24 cellular contexts compared by ENCODE assay signal in genomic region chrX:134538316-134538715, GRCh38.
"Had no signal": no experiment of that assay in that cellular context is flagged by ENCODE, and none has a peak within 500 bp of the region (broad histone marks: within the 10 kb centered on the region; RNA-seq: fewer than 3 reads in every experiment).

No MANE protein-coding gene starts in this region.

- H3K27me3 Mint-ChIP-seq: activated CD4-positive, alpha-beta T cell treated with anti-CD3 and anti-CD28 coated beads for 36 hours; activated naive CD8-positive, alpha-beta T cell treated with anti-CD3 and anti-CD28 coated beads, Interleukin-2, amount 10 ng/mL, durations not matched to agents 7 days and 5 days; stimulated activated naive CD8-positive, alpha-beta T cell treated with anti-CD3 and anti-CD28 coated beads, Interleukin-15, amount 100 ng/mL, for 72 hours had no signal

- H3K36me3 ChIP-seq: heart left ventricle, lower lobe of right lung, neutrophil, ovary, upper lobe of left lung had no signal

- H3K36me3 Mint-ChIP-seq: activated CD4-positive, alpha-beta memory T cell treated with anti-CD3 and anti-CD28 coated beads for 36 hours; activated naive CD8-positive, alpha-beta T cell treated with anti-CD3 and anti-CD28 coated beads, Interleukin-2, amount 10 ng/mL, durations not matched to agents 7 days and 5 days; naive thymus-derived CD4-positive, alpha-beta T cell; stimulated activated effector memory CD8-positive, alpha-beta T cell treated with anti-CD3 and anti-CD28 coated beads, Interleukin-12 subunit alpha, Interleukin-12 subunit beta, amount 100 ng/mL, for 72 hours had no signal

- ATAC-seq: activated CD4-positive, alpha-beta T cell treated with anti-CD3 and anti-CD28 coated beads for 36 hours; lower lobe of right lung; naive thymus-derived CD4-positive, alpha-beta T cell; stimulated activated effector memory CD8-positive, alpha-beta T cell treated with anti-CD3 and anti-CD28 coated beads, Interleukin-12 subunit alpha, Interleukin-12 subunit beta, amount 100 ng/mL, for 72 hours; stimulated activated naive CD8-positive, alpha-beta T cell treated with anti-CD3 and anti-CD28 coated beads, Interleukin-15, amount 100 ng/mL, for 72 hours had no signal

- H3K4me3 Mint-ChIP-seq: activated B cell treated with CpG ODN at 0.5 μM for 24 hours; activated CD4-positive, alpha-beta memory T cell treated with anti-CD3 and anti-CD28 coated beads for 36 hours; activated CD4-positive, alpha-beta T cell treated with anti-CD3 and anti-CD28 coated beads for 36 hours; activated naive CD4-positive, alpha-beta T cell treated with anti-CD3 and anti-CD28 coated beads for 36 hours; activated naive CD8-positive, alpha-beta T cell treated with anti-CD3 and anti-CD28 coated beads, Interleukin-2, amount 10 ng/mL, durations not matched to agents 7 days and 5 days; endodermal cell; naive thymus-derived CD4-positive, alpha-beta T cell; stimulated activated effector memory CD8-positive, alpha-beta T cell treated with anti-CD3 and anti-CD28 coated beads, Interleukin-12 subunit alpha, Interleukin-12 subunit beta, amount 100 ng/mL, for 72 hours; stimulated activated naive CD8-positive, alpha-beta T cell treated with anti-CD3 and anti-CD28 coated beads, Interleukin-15, amount 100 ng/mL, for 72 hours; T-helper 1 cell treated with Interleukin-12 subunit alpha and Interleukin-12 subunit beta and Interleukin-4 antibody, amounts not matched to agents 30 μg/mL and 1 μg/mL, for 36 hours had no signal

- H3K27ac Mint-ChIP-seq: activated B cell treated with CpG ODN at 0.5 μM for 24 hours; activated CD4-positive, alpha-beta memory T cell treated with anti-CD3 and anti-CD28 coated beads for 36 hours; activated CD4-positive, alpha-beta T cell treated with anti-CD3 and anti-CD28 coated beads for 36 hours; activated naive CD4-positive, alpha-beta T cell treated with anti-CD3 and anti-CD28 coated beads for 36 hours; activated naive CD8-positive, alpha-beta T cell treated with anti-CD3 and anti-CD28 coated beads, Interleukin-2, amount 10 ng/mL, durations not matched to agents 7 days and 5 days; endodermal cell; naive thymus-derived CD4-positive, alpha-beta T cell; stimulated activated effector memory CD8-positive, alpha-beta T cell treated with anti-CD3 and anti-CD28 coated beads, Interleukin-12 subunit alpha, Interleukin-12 subunit beta, amount 100 ng/mL, for 72 hours; stimulated activated naive CD8-positive, alpha-beta T cell treated with anti-CD3 and anti-CD28 coated beads, Interleukin-15, amount 100 ng/mL, for 72 hours; T-helper 1 cell treated with Interleukin-12 subunit alpha and Interleukin-12 subunit beta and Interleukin-4 antibody, amounts not matched to agents 30 μg/mL and 1 μg/mL, for 36 hours had no signal

- H3K4me1 ChIP-seq: lower lobe of right lung had no signal

- H3K9me3 Mint-ChIP-seq: activated B cell treated with CpG ODN at 0.5 μM for 24 hours; activated CD4-positive, alpha-beta memory T cell treated with anti-CD3 and anti-CD28 coated beads for 36 hours; activated naive CD4-positive, alpha-beta T cell treated with anti-CD3 and anti-CD28 coated beads for 36 hours; activated naive CD8-positive, alpha-beta T cell treated with anti-CD3 and anti-CD28 coated beads, Interleukin-2, amount 10 ng/mL, durations not matched to agents 7 days and 5 days; naive thymus-derived CD4-positive, alpha-beta T cell; stimulated activated effector memory CD8-positive, alpha-beta T cell treated with anti-CD3 and anti-CD28 coated beads, Interleukin-12 subunit alpha, Interleukin-12 subunit beta, amount 100 ng/mL, for 72 hours; stimulated activated naive CD8-positive, alpha-beta T cell treated with anti-CD3 and anti-CD28 coated beads, Interleukin-15, amount 100 ng/mL, for 72 hours; T-helper 1 cell treated with Interleukin-12 subunit alpha and Interleukin-12 subunit beta and Interleukin-4 antibody, amounts not matched to agents 30 μg/mL and 1 μg/mL, for 36 hours had no signal

- H3K4me1 Mint-ChIP-seq: activated CD4-positive, alpha-beta T cell treated with anti-CD3 and anti-CD28 coated beads for 36 hours; stimulated activated effector memory CD8-positive, alpha-beta T cell treated with anti-CD3 and anti-CD28 coated beads, Interleukin-12 subunit alpha, Interleukin-12 subunit beta, amount 100 ng/mL, for 72 hours had no signal

- H3K4me3 ChIP-seq: coronary artery, heart left ventricle, lower lobe of right lung, ovary, skin epidermis, upper lobe of left lung had no signal

- DNase-seq: activated B cell treated with CpG ODN at 0.5 μM for 24 hours; activated CD4-positive, alpha-beta memory T cell treated with anti-CD3 and anti-CD28 coated beads for 36 hours; activated CD4-positive, alpha-beta T cell treated with anti-CD3 and anti-CD28 coated beads for 36 hours; activated effector memory CD4-positive, alpha-beta T cell treated with Interleukin-2 at 50 U/mL for 16 hours; activated naive CD4-positive, alpha-beta T cell treated with anti-CD3 and anti-CD28 coated beads for 36 hours; activated naive CD8-positive, alpha-beta T cell treated with anti-CD3 and anti-CD28 coated beads, Interleukin-2, amount 10 ng/mL, durations not matched to agents 7 days and 5 days; activated T-cell treated with anti-CD3 and anti-CD28 coated beads, Interleukin-2, amount 50 U/mL, for 48 hours; amniotic stem cell; cerebellar nuclear complex; endodermal cell; heart left ventricle; lower lobe of right lung; naive thymus-derived CD4-positive, alpha-beta T cell; ovary; right cardiac atrium; stimulated activated CD4-positive, alpha-beta T cell treated with anti-CD3 and anti-CD28 coated beads, Interleukin-2, amount 100 ng/mL, for 24 hours; stimulated activated naive CD8-positive, alpha-beta T cell treated with anti-CD3 and anti-CD28 coated beads, Interleukin-15, amount 100 ng/mL, for 72 hours; upper lobe of left lung had no signal

- H3K27ac ChIP-seq: coronary artery, epithelial cell of prostate, lower lobe of right lung, neutrophil, skin epidermis, upper lobe of left lung had no signal

- H3K27me3 ChIP-seq: neutrophil, ovary, upper lobe of left lung had no signal

- H3K9me3 ChIP-seq: heart left ventricle, lower lobe of right lung, neutrophil, ovary, upper lobe of left lung had no signal
